ENCODE assay signal across 1 cellular context in genomic region chr17:82065638-82066303, GRCh38.
TF ChIP-seq lines count a peak whose summit lies in the region.

Gene DUS1L (minus strand): TSS chr17:82065804. CDS start chr17:82065059, 745 bp downstream.

TF ChIP-seq in HEK293, 187 proteins besides CTCF, POLR2A, EP300 and RAD21 (continued from another document):
- peak; percentile 76 for TF ChIP-seq ZNF518A (tag by site-specific recombination; conservative IDR thresholded peaks at IDR 0.05; ENCODE audit: low read depth)
- TF ChIP-seq ZNF785 (tag by site-specific recombination; IDR thresholded peaks at IDR 0.05): peak; percentile 91; the same call in 1 of the 2 replicates
- TF ChIP-seq GLI4 (tag by site-specific recombination; IDR thresholded peaks at IDR 0.05): peak; percentile 88
- peak; percentile 48 for TF ChIP-seq ZNF335 (tag by site-specific recombination; conservative IDR thresholded peaks at IDR 0.05)
- TF ChIP-seq ZFP41 (tag by site-specific recombination; IDR thresholded peaks at IDR 0.05; ENCODE audit: borderline replicate concordance): peak; percentile 68; the same call in 1 of the 2 replicates
- peak; percentile 78 for TF ChIP-seq ZNF24 (tag by site-specific recombination; IDR thresholded peaks at IDR 0.05)
- 0 out of 2 replicates have a peak, but pooled peaks have one; percentile 48 for TF ChIP-seq ZBTB48 (tag by site-specific recombination; IDR thresholded peaks at IDR 0.05)
- peak; percentile 80 for TF ChIP-seq YY1 (tag by site-specific recombination; IDR thresholded peaks at IDR 0.05)
- no peak for TF ChIP-seq ZNF202 (tag by site-specific recombination; IDR thresholded peaks at IDR 0.05; ENCODE audit: borderline replicate concordance)
- TF ChIP-seq MEIS1 (CRISPR knock-in tag; IDR thresholded peaks at IDR 0.05; ENCODE audit: borderline replicate concordance): no peak
- peak; percentile 31; the same call in 1 of the 2 replicates for TF ChIP-seq GFI1B (tag by site-specific recombination; IDR thresholded peaks at IDR 0.05)
- no peak for TF ChIP-seq ZNF621 (tag by site-specific recombination; IDR thresholded peaks at IDR 0.05)
- 0 out of 2 replicates have a peak, but pooled peaks have one; percentile 89 for TF ChIP-seq REPIN1 (tag by site-specific recombination; IDR thresholded peaks at IDR 0.05; ENCODE audit: low read depth)
- TF ChIP-seq ZNF777 (tag by site-specific recombination; IDR thresholded peaks at IDR 0.05; ENCODE audit: borderline replicate concordance): peak; percentile 51; the same call in 1 of the 2 replicates
- no peak for TF ChIP-seq ZNF140 (tag by site-specific recombination; IDR thresholded peaks at IDR 0.05)
- peak; percentile 96 for TF ChIP-seq KLF17 (tag by site-specific recombination; IDR thresholded peaks at IDR 0.05)
- peak; percentile 54; the same call in 1 of the 2 replicates for TF ChIP-seq HIC1 (tag by site-specific recombination; IDR thresholded peaks at IDR 0.05)
- peak; percentile 85; the same call in 1 of the 2 replicates for TF ChIP-seq PBX3 (CRISPR knock-in tag; IDR thresholded peaks at IDR 0.05)
- peak; percentile 44; the same call in 1 of the 2 replicates for TF ChIP-seq ZSCAN4 (tag by site-specific recombination; IDR thresholded peaks at IDR 0.05)
- TF ChIP-seq ZNF221 (tag by site-specific recombination; IDR thresholded peaks at IDR 0.05; ENCODE audit: borderline replicate concordance): 0 out of 2 replicates have a peak, but pooled peaks have one; percentile 63
- 0 out of 2 replicates have a peak, but pooled peaks have one; percentile 12 for TF ChIP-seq GLIS1 (tag by site-specific recombination; IDR thresholded peaks at IDR 0.05)
- TF ChIP-seq ZNF561 (tag by site-specific recombination; IDR thresholded peaks at IDR 0.05; ENCODE audit: borderline replicate concordance): peak; percentile 90; the same call in 1 of the 2 replicates
- peak; percentile 83 for TF ChIP-seq IKZF3 (tag by site-specific recombination; IDR thresholded peaks at IDR 0.05)
- TF ChIP-seq KLF16 (tag by site-specific recombination; IDR thresholded peaks at IDR 0.05): peak; percentile 91
- TF ChIP-seq ZNF394 (tag by site-specific recombination; IDR thresholded peaks at IDR 0.05; ENCODE audit: borderline replicate concordance): peak; percentile 58; the same call in 1 of the 2 replicates
- TF ChIP-seq ZNF580 (tag by site-specific recombination; IDR thresholded peaks at IDR 0.05): peak; percentile 89
- TF ChIP-seq ZSCAN30 (tag by site-specific recombination; IDR thresholded peaks at IDR 0.05): peak; percentile 98
- TF ChIP-seq ZNF302 (tag by site-specific recombination; IDR thresholded peaks at IDR 0.05; ENCODE audit: low read depth): 0 out of 2 replicates have a peak, but pooled peaks have one; percentile 54
- no peak for TF ChIP-seq BCL6B (tag by site-specific recombination; IDR thresholded peaks at IDR 0.05)
- no peak; the same call in 1 of the 2 replicates for TF ChIP-seq ZNF791 (tag by site-specific recombination; IDR thresholded peaks at IDR 0.05)
- TF ChIP-seq ZNF311 (tag by site-specific recombination; IDR thresholded peaks at IDR 0.05; ENCODE audit: borderline replicate concordance): no peak
- no peak for TF ChIP-seq MZF1 (tag by site-specific recombination; IDR thresholded peaks at IDR 0.05; ENCODE audit: borderline replicate concordance)
- no peak for TF ChIP-seq ZNF121 (tag by site-specific recombination; IDR thresholded peaks at IDR 0.05)
- no peak for TF ChIP-seq ZNF133 (tag by site-specific recombination; IDR thresholded peaks at IDR 0.05)
- peak; percentile 10; the same call in 1 of the 2 replicates for TF ChIP-seq HOXC10 (CRISPR knock-in tag; IDR thresholded peaks at IDR 0.05)
- peak; percentile 63; the same call in 1 of the 2 replicates for TF ChIP-seq EGR2 (tag by site-specific recombination; IDR thresholded peaks at IDR 0.05; ENCODE audit: low read depth)
- peak; percentile 35; the same call in 1 of the 2 replicates for TF ChIP-seq SP2 (tag by site-specific recombination; IDR thresholded peaks at IDR 0.05)
- TF ChIP-seq ZNF645 (tag by site-specific recombination; IDR thresholded peaks at IDR 0.05): 0 out of 2 replicates have a peak, but pooled peaks have one; percentile 66
- TF ChIP-seq ZNF426 (tag by site-specific recombination; IDR thresholded peaks at IDR 0.05): no peak
- TF ChIP-seq ZNF18 (tag by site-specific recombination; IDR thresholded peaks at IDR 0.05): 0 out of 2 replicates have a peak, but pooled peaks have one; percentile 30
- TF ChIP-seq ZNF280D (tag by site-specific recombination; IDR thresholded peaks at IDR 0.05): no peak
- TF ChIP-seq ZNF610 (tag by site-specific recombination; IDR thresholded peaks at IDR 0.05; ENCODE audit: borderline replicate concordance): peak; percentile 78
